ENCODE assay signal across 24 cellular contexts in genomic region chr18:45357681-45358470, GRCh38.
A peak's percentile ranks its signal among the peaks of the same experiment; 100 is the strongest.
DNase-seq lines count a peak whose midpoint lies in the region; ATAC-seq, FAIRE-seq and TF ChIP-seq lines count a peak whose summit lies in the region.
"Had no signal": no experiment of that assay in that cellular context is flagged by ENCODE, and none has a peak within 500 bp of the region (broad histone marks: within the 10 kb centered on the region; RNA-seq: fewer than 3 reads in every experiment).

No MANE protein-coding gene starts in this region.

- no peak overlapping the region for H2AFZ ChIP-seq in astrocyte (ENCODE audit: low read depth, low read length)

- H3K36me3 ChIP-seq in BLaER1 treated with 17β-estradiol and CSF1 and Interleukin-3, amounts not matched to agents 10 nM and 100 nM, result no peaks in the 10 kb centered on the region
- H3K36me3 ChIP-seq in astrocyte (ENCODE audit: insufficient read depth, low read length) (no peaks in the 10 kb centered on the region), prostate gland (no peaks in the 10 kb centered on the region)

- peaks cover 0 to 17% (median 8%) of the 10 kb centered on the region in 10 experiments; a peak in 10 of 20 replicates for H3K4me1 ChIP-seq in BLaER1 treated with 17β-estradiol and CSF1 and Interleukin-3, amounts not matched to agents 10 nM and 100 nM
- peaks cover 14% of the 10 kb centered on the region for H3K4me1 ChIP-seq in astrocyte (ENCODE audit: insufficient read depth, low read length)
- no peaks in the 10 kb centered on the region for H3K4me1 ChIP-seq in prostate gland (replicated peaks)

- intact Hi-C loops in prostate gland (cut with DNase I), result no loop called here
- intact Hi-C loops in Right ventricle myocardium inferior (cut with DNase I), result no loop called here

- peak overlapping the region in 6 of 11 experiments; percentile 3 to 25 (median 16); a peak in 6 of 22 replicates for H3K4me2 ChIP-seq in BLaER1 treated with 17β-estradiol and CSF1 and Interleukin-3, amounts not matched to agents 10 nM and 100 nM
- H3K4me2 ChIP-seq in astrocyte (ENCODE audit: low read length), result peak overlapping the region; percentile 21

- WGBS in prostate gland, result 62% methylated on average over 5 of the region's 5 CpGs

- TF ChIP-seq POLR2A in prostate gland (IDR thresholded peaks at IDR 0.05), result no peak

- H3K4me1 Mint-ChIP-seq in astrocyte (ENCODE audit: low read depth, unreplicated experiment), result peaks cover 4% of the 10 kb centered on the region
- H3K4me1 Mint-ChIP-seq in nephron progenitor cell, result peaks cover 68% of the 10 kb centered on the region
- H3K4me1 Mint-ChIP-seq: activated naive CD8-positive, alpha-beta T cell treated with anti-CD3 and anti-CD28 coated beads, Interleukin-2, amount 10 ng/mL, durations not matched to agents 7 days and 5 days; T-helper 17 cell had no signal

- no peaks in the 10 kb centered on the region for H3K9me3 ChIP-seq in BLaER1 treated with 17β-estradiol and CSF1 and Interleukin-3, amounts not matched to agents 10 nM and 100 nM (replicated peaks in 1 of 11)
- H3K9me3 ChIP-seq in astrocyte (ENCODE audit: insufficient read depth, low read depth, low read length) (no peaks in the 10 kb centered on the region), prostate gland (no peaks in the 10 kb centered on the region)

- no peak overlapping the region for H3K9ac ChIP-seq in BLaER1 treated with 17β-estradiol and CSF1 and Interleukin-3, amounts not matched to agents 10 nM and 100 nM
- no peak overlapping the region for H3K9ac ChIP-seq in astrocyte (ENCODE audit: low read length)

- H3K27ac ChIP-seq in BLaER1 treated with 17β-estradiol and CSF1 and Interleukin-3, amounts not matched to agents 10 nM and 100 nM, result no peak overlapping the region
- H3K27ac ChIP-seq in astrocyte (ENCODE audit: low read depth, low read length) (no peak overlapping the region), prostate gland (no peak overlapping the region)

- H3K27ac Mint-ChIP-seq in astrocyte (ENCODE audit: unreplicated experiment), result no peak overlapping the region
- no peak overlapping the region for H3K27ac Mint-ChIP-seq in nephron progenitor cell
- H3K27ac Mint-ChIP-seq: activated CD8-positive, alpha-beta T cell treated with anti-CD3 and anti-CD28 coated beads for 36 hours; activated naive CD8-positive, alpha-beta T cell treated with anti-CD3 and anti-CD28 coated beads, Interleukin-2, amount 10 ng/mL, durations not matched to agents 7 days and 5 days; T-helper 17 cell; WTC11 had no signal

- ATAC-seq in Right ventricle myocardium inferior, result no peak
- ATAC-seq: activated CD8-positive, alpha-beta T cell treated with anti-CD3 and anti-CD28 coated beads for 36 hours; left lobe of liver; T-helper 17 cell; WTC11 had no signal

- no peak for TF ChIP-seq CTCF in astrocyte (IDR thresholded peaks at IDR 0.05; ENCODE audit: insufficient read depth, low read depth, low read length)
- TF ChIP-seq CTCF in nephron progenitor cell (IDR thresholded peaks at IDR 0.05), result no peak
- TF ChIP-seq CTCF in prostate gland (IDR thresholded peaks at IDR 0.05), result no peak

- H3K36me3 Mint-ChIP-seq in astrocyte (ENCODE audit: low read depth, unreplicated experiment), result no peaks in the 10 kb centered on the region
- H3K36me3 Mint-ChIP-seq in nephron progenitor cell (ENCODE audit: low read depth), result no peaks in the 10 kb centered on the region
- H3K36me3 Mint-ChIP-seq: activated naive CD8-positive, alpha-beta T cell treated with anti-CD3 and anti-CD28 coated beads, Interleukin-2, amount 10 ng/mL, durations not matched to agents 7 days and 5 days; WTC11 had no signal

- DNase-seq in NCI-H1417 treated with DMSO at 0.1 percent for 48 hours (lab: John Stamatoyannopoulos, UW) (peak; percentile 8), astrocyte (ENCODE audit: low read depth) (peak; percentile 68), nephron progenitor cell (peak; percentile 20), prostate gland (ENCODE audit: low spot score) (no peak), AML-193 (lab: John Stamatoyannopoulos, UW) (no peak), NCI-H2171 (lab: John Stamatoyannopoulos, UW) (no peak), Right ventricle myocardium inferior (ENCODE audit: missing footprints) (no peak)
- DNase-seq: activated CD8-positive, alpha-beta T cell treated with anti-CD3 and anti-CD28 coated beads for 36 hours; activated naive CD8-positive, alpha-beta T cell treated with anti-CD3 and anti-CD28 coated beads, Interleukin-2, amount 10 ng/mL, durations not matched to agents 7 days and 5 days; activated T-cell treated with anti-CD3 and anti-CD28 coated beads, Interleukin-2, amount 50 U/mL, for 48 hours; central memory CD4-positive, alpha-beta T cell; effector CD4-positive, alpha-beta T cell; GDM1; MV-4-11; NCI-H2171 treated with DMSO at 0.1 percent for 48 hours; SHP77 treated with DMSO at 0.1 percent for 48 hours; stimulated activated CD4-positive, alpha-beta T cell treated with anti-CD3 and anti-CD28 coated beads, Interleukin-4, amount 100 ng/mL, for 4 hours; stimulated activated CD8-positive, alpha-beta memory T cell treated with anti-CD3 and anti-CD28 coated beads, Interleukin-4, amount 100 ng/mL, for 48 hours; T-helper 17 cell had no signal

- H3K4me3 Mint-ChIP-seq in astrocyte (ENCODE audit: unreplicated experiment) (no peak overlapping the region), nephron progenitor cell (no peak overlapping the region)
- H3K4me3 Mint-ChIP-seq: activated CD8-positive, alpha-beta T cell treated with anti-CD3 and anti-CD28 coated beads for 36 hours; activated naive CD8-positive, alpha-beta T cell treated with anti-CD3 and anti-CD28 coated beads, Interleukin-2, amount 10 ng/mL, durations not matched to agents 7 days and 5 days; T-helper 17 cell; WTC11 had no signal

- H3K27me3 ChIP-seq in BLaER1 treated with 17β-estradiol and CSF1 and Interleukin-3, amounts not matched to agents 10 nM and 100 nM, result no peaks in the 10 kb centered on the region
- H3K27me3 ChIP-seq in astrocyte (ENCODE audit: insufficient read depth, low read length) (no peaks in the 10 kb centered on the region), prostate gland (replicated peaks; ENCODE audit: insufficient read depth) (no peaks in the 10 kb centered on the region)

- H3K27me3 Mint-ChIP-seq in astrocyte (ENCODE audit: low read depth, unreplicated experiment), result peaks cover 29% of the 10 kb centered on the region
- no peaks in the 10 kb centered on the region for H3K27me3 Mint-ChIP-seq in nephron progenitor cell (ENCODE audit: low read depth, poor library complexity)

- no peak overlapping the region for H3K4me3 ChIP-seq in BLaER1 treated with 17β-estradiol and CSF1 and Interleukin-3, amounts not matched to agents 10 nM and 100 nM
- H3K4me3 ChIP-seq in astrocyte (ENCODE audit: insufficient read depth, low read depth, low read length) (no peak overlapping the region), prostate gland (no peak overlapping the region)
- H3K4me3 ChIP-seq: skin epidermis had no signal

- H4K20me1 ChIP-seq in BLaER1 treated with 17β-estradiol and CSF1 and Interleukin-3, amounts not matched to agents 10 nM and 100 nM, result no peaks in the 10 kb centered on the region
- no peaks in the 10 kb centered on the region for H4K20me1 ChIP-seq in astrocyte (ENCODE audit: insufficient read depth, low read length)

- no peak for FAIRE-seq in astrocyte (lab: Jason Lieb, UNC)
- FAIRE-seq: GM12892 had no signal

- H3K9me3 Mint-ChIP-seq in astrocyte (ENCODE audit: unreplicated experiment) (no peaks in the 10 kb centered on the region), nephron progenitor cell (no peaks in the 10 kb centered on the region)
- H3K9me3 Mint-ChIP-seq: activated CD8-positive, alpha-beta T cell treated with anti-CD3 and anti-CD28 coated beads for 36 hours; activated naive CD8-positive, alpha-beta T cell treated with anti-CD3 and anti-CD28 coated beads, Interleukin-2, amount 10 ng/mL, durations not matched to agents 7 days and 5 days; WTC11 had no signal

- H3K79me2 ChIP-seq in astrocyte (ENCODE audit: insufficient read depth, low read length), result no peaks in the 10 kb centered on the region

Comparison
In these comparisons a context has a peak if more than half of its experiments do, and no peak if none do; other contexts are left out.
1. DNase-seq: peak in NCI-H1417 treated with DMSO at 0.1 percent for 48 hours (single experiment), astrocyte (single experiment) and nephron progenitor cell (single experiment); none in prostate gland (single experiment), AML-193 (0 of 2), NCI-H2171 (single experiment) and Right ventricle myocardium inferior (single experiment).